ENCODE assay signal across 8 cellular contexts in genomic region chr11:46119053-46119351, GRCh38. TPM values are rescaled to one million over a fixed set of nuclear protein-coding genes. Genes with fewer than 3 reads are reported as not detected.
DNase-seq lines count a peak whose midpoint lies in the region; ATAC-seq lines count a peak whose summit lies in the region.

No MANE protein-coding gene starts in this region.

- H3K27me3 Mint-ChIP-seq in T-helper 1 cell treated with Interleukin-12 subunit alpha and Interleukin-12 subunit beta and Interleukin-4 antibody, amounts not matched to agents 30 μg/mL and 1 μg/mL, for 36 hours (ENCODE audit: low read depth) = no peaks in the 10 kb centered on the region
- H3K27me3 Mint-ChIP-seq in immature natural killer cell (ENCODE audit: low read depth in 3 of 3) = peaks cover 14 to 22% (median 21%) of the 10 kb centered on the region in 3 donors

- peaks cover 48% of the 10 kb centered on the region for H3K4me1 Mint-ChIP-seq in T-helper 1 cell treated with Interleukin-12 subunit alpha and Interleukin-12 subunit beta and Interleukin-4 antibody, amounts not matched to agents 30 μg/mL and 1 μg/mL, for 36 hours (ENCODE audit: low read depth)
- peaks cover 54 to 68% of the 10 kb centered on the region in 2 donors for H3K4me1 Mint-ChIP-seq in immature natural killer cell

- peaks cover 0 to 22% (median 18%) of the 10 kb centered on the region in 5 donors for H3K4me1 ChIP-seq in subcutaneous abdominal adipose tissue (ENCODE audit: control insufficient read depth in 5 of 5, insufficient read depth in 5 of 5, low read length in 5 of 5)

- H3K27ac Mint-ChIP-seq in T-helper 1 cell treated with Interleukin-12 subunit alpha and Interleukin-12 subunit beta and Interleukin-4 antibody, amounts not matched to agents 30 μg/mL and 1 μg/mL, for 36 hours = peak overlapping the region; percentile 96
- H3K27ac Mint-ChIP-seq in activated naive CD4-positive, alpha-beta T cell treated with anti-CD3 and anti-CD28 coated beads, Interleukin-2, amount 50 U/mL, for 72 hours = peak overlapping the region; percentile 88 to 98
- peak overlapping the region; percentile 95 to 99 (median 96) for H3K27ac Mint-ChIP-seq in immature natural killer cell

- peak overlapping the region; percentile 95 for H3K4me3 Mint-ChIP-seq in T-helper 1 cell treated with Interleukin-12 subunit alpha and Interleukin-12 subunit beta and Interleukin-4 antibody, amounts not matched to agents 30 μg/mL and 1 μg/mL, for 36 hours
- H3K4me3 Mint-ChIP-seq in immature natural killer cell = peak overlapping the region; percentile 90 to 98 (median 95)

- peak overlapping the region; percentile 39 to 82 (median 71) for H3K9ac ChIP-seq in subcutaneous abdominal adipose tissue (ENCODE audit: low read length in 5 of 5)

- H3K27me3 ChIP-seq in subcutaneous abdominal adipose tissue (ENCODE audit: control insufficient read depth in 5 of 5, insufficient read depth in 4 of 5, low read length in 5 of 5) = no peaks in the 10 kb centered on the region

- peak overlapping the region; percentile 85 for H3K27ac ChIP-seq in subcutaneous abdominal adipose tissue (ENCODE audit: low read depth, low read length)

- H3K4me3 ChIP-seq in subcutaneous abdominal adipose tissue (ENCODE audit: low read depth in 1 of 5, low read length in 5 of 5) = peak overlapping the region; percentile 65 to 93 (median 67)

- no peaks in the 10 kb centered on the region for H3K9me3 Mint-ChIP-seq in T-helper 1 cell treated with Interleukin-12 subunit alpha and Interleukin-12 subunit beta and Interleukin-4 antibody, amounts not matched to agents 30 μg/mL and 1 μg/mL, for 36 hours
- no peaks in the 10 kb centered on the region for H3K9me3 Mint-ChIP-seq in activated naive CD4-positive, alpha-beta T cell treated with anti-CD3 and anti-CD28 coated beads, Interleukin-2, amount 50 U/mL, for 72 hours
- no peaks in the 10 kb centered on the region for H3K9me3 Mint-ChIP-seq in immature natural killer cell

- no peaks in the 10 kb centered on the region for H3K9me3 ChIP-seq in subcutaneous abdominal adipose tissue (ENCODE audit: control insufficient read depth in 5 of 5, low read length in 5 of 5)

- DNase-seq in T-helper 1 cell = no peak
- DNase-seq in activated naive CD4-positive, alpha-beta T cell treated with anti-CD3 and anti-CD28 coated beads, Interleukin-2, amount 50 U/mL, for 72 hours (ENCODE audit: low spot score in 2 of 2) = no peak
- no peak for DNase-seq in immature natural killer cell
- DNase-seq in NCI-H187 (lab: John Stamatoyannopoulos, UW) = no peak
- DNase-seq in NCI-H2171 (lab: John Stamatoyannopoulos, UW) = no peak

- H3K36me3 Mint-ChIP-seq in T-helper 1 cell treated with Interleukin-12 subunit alpha and Interleukin-12 subunit beta and Interleukin-4 antibody, amounts not matched to agents 30 μg/mL and 1 μg/mL, for 36 hours (ENCODE audit: low read depth) = peaks cover under 1% of the 10 kb centered on the region
- peaks cover 7 to 12% of the 10 kb centered on the region in 2 donors for H3K36me3 Mint-ChIP-seq in activated naive CD4-positive, alpha-beta T cell treated with anti-CD3 and anti-CD28 coated beads, Interleukin-2, amount 50 U/mL, for 72 hours
- no peaks in the 10 kb centered on the region for H3K36me3 Mint-ChIP-seq in immature natural killer cell

- ATAC-seq in activated naive CD4-positive, alpha-beta T cell treated with anti-CD3 and anti-CD28 coated beads, Interleukin-2, amount 50 U/mL, for 72 hours = no peak
- no peak for ATAC-seq in GM18519 (IDR thresholded peaks at IDR 0.05; ENCODE audit: low FRiP score, unreplicated experiment)

- no peaks in the 10 kb centered on the region for H3K36me3 ChIP-seq in subcutaneous abdominal adipose tissue (ENCODE audit: control insufficient read depth in 5 of 5, insufficient read depth in 5 of 5, low read length in 5 of 5)

RNA-seq across cellular contexts. Expression of gene PHF21A, which starts 2.3 kb away (rescaled TPM):
- total RNA-seq in activated naive CD4-positive, alpha-beta T cell treated with anti-CD3 and anti-CD28 coated beads, Interleukin-2, amount 50 U/mL, for 72 hours = 10 to 100 TPM; 53.0 to 54.6 TPM
- polyA plus RNA-seq in immature natural killer cell = 10 to 100 TPM in 1 of 3 donors, 1 to 10 TPM in 2; 4.4 to 21.3 (median 5.8) TPM
